8 cellular contexts compared by ENCODE assay signal in genomic region chr19:2478756-2479555, GRCh38. TPM values are rescaled to one million over a fixed set of nuclear protein-coding genes. Genes with fewer than 3 reads are reported as not detected.
DNase-seq lines count a peak whose midpoint lies in the region; ATAC-seq lines count a peak whose summit lies in the region.

No MANE protein-coding gene starts in this region.

- no peaks in the 10 kb centered on the region for H3K27me3 Mint-ChIP-seq in activated CD8-positive, alpha-beta memory T cell treated with anti-CD3 and anti-CD28 coated beads, Interleukin-2, amount 10 ng/mL, durations not matched to agents 7 days and 5 days

- peak overlapping the region; percentile 92 to 100 (median 99) for H3K4me2 ChIP-seq in BLaER1 treated with 17β-estradiol and CSF1 and Interleukin-3, amounts not matched to agents 10 nM and 100 nM

- peak overlapping the region; percentile 100 for H3K4me3 Mint-ChIP-seq in activated CD8-positive, alpha-beta memory T cell treated with anti-CD3 and anti-CD28 coated beads, Interleukin-2, amount 10 ng/mL, durations not matched to agents 7 days and 5 days

- no peaks in the 10 kb centered on the region for H3K27me3 ChIP-seq in BLaER1 treated with 17β-estradiol and CSF1 and Interleukin-3, amounts not matched to agents 10 nM and 100 nM
- H3K27me3 ChIP-seq in subcutaneous abdominal adipose tissue (ENCODE audit: control insufficient read depth in 5 of 5, insufficient read depth in 4 of 5, low read length in 5 of 5), result peaks cover 0 to 5% (median 0%) of the 10 kb centered on the region in 5 donors

- H4K20me1 ChIP-seq in BLaER1 treated with 17β-estradiol and CSF1 and Interleukin-3, amounts not matched to agents 10 nM and 100 nM, result peaks cover 21 to 45% (median 29%) of the 10 kb centered on the region in 11 experiments

- peak overlapping the region in 10 of 11 experiments; percentile 41 to 90 (median 86); a peak in 20 of 22 replicates for H3K27ac ChIP-seq in BLaER1 treated with 17β-estradiol and CSF1 and Interleukin-3, amounts not matched to agents 10 nM and 100 nM
- H3K27ac ChIP-seq in epithelial cell of prostate (peak overlapping the region; percentile 90), subcutaneous abdominal adipose tissue (ENCODE audit: low read depth, low read length) (peak overlapping the region; percentile 90)

- peaks cover 19 to 30% (median 28%) of the 10 kb centered on the region in 11 experiments for H3K9me3 ChIP-seq in BLaER1 treated with 17β-estradiol and CSF1 and Interleukin-3, amounts not matched to agents 10 nM and 100 nM (replicated peaks in 1 of 11)
- peaks cover 2 to 20% (median 16%) of the 10 kb centered on the region in 5 donors for H3K9me3 ChIP-seq in subcutaneous abdominal adipose tissue (ENCODE audit: control insufficient read depth in 5 of 5, low read length in 5 of 5)

- H3K9ac ChIP-seq in BLaER1 treated with 17β-estradiol and CSF1 and Interleukin-3, amounts not matched to agents 10 nM and 100 nM, result peak overlapping the region; percentile 73 to 92 (median 89); a peak in 21 of 22 replicates
- peak overlapping the region; percentile 48 to 91 (median 52) for H3K9ac ChIP-seq in subcutaneous abdominal adipose tissue (ENCODE audit: low read length in 5 of 5)

- peak overlapping the region; percentile 91 for H3K27ac Mint-ChIP-seq in activated CD8-positive, alpha-beta memory T cell treated with anti-CD3 and anti-CD28 coated beads, Interleukin-2, amount 10 ng/mL, durations not matched to agents 7 days and 5 days

- peak; percentile 61 for DNase-seq in LHCN-M2 (ENCODE audit: low read depth)
- DNase-seq in activated CD8-positive, alpha-beta memory T cell treated with anti-CD3 and anti-CD28 coated beads, Interleukin-2, amount 10 ng/mL, durations not matched to agents 7 days and 5 days, result peak; percentile 83
- DNase-seq in epithelial cell of prostate (ENCODE audit: low read depth, low spot score), result peak; percentile 63
- peak; percentile 74 for DNase-seq in mucosa of gallbladder (ENCODE audit: low spot score)

- H3K36me3 Mint-ChIP-seq in activated CD8-positive, alpha-beta memory T cell treated with anti-CD3 and anti-CD28 coated beads, Interleukin-2, amount 10 ng/mL, durations not matched to agents 7 days and 5 days, result peaks cover 28% of the 10 kb centered on the region

- CTCF ChIA-PET in activated CD8-positive, alpha-beta memory T cell treated with anti-CD3 and anti-CD28 coated beads, Interleukin-2, amount 10 ng/mL, durations not matched to agents 7 days and 5 days (lab: Charles Lee), result interaction anchor here (0.7 to 6.2 kb wide), 13 partner anchors 16 to 161 kb away, joined by 3 to 257 read pairs (median 4); no protein-coding TSS in a partner anchor

- H3K4me1 Mint-ChIP-seq in activated CD8-positive, alpha-beta memory T cell treated with anti-CD3 and anti-CD28 coated beads, Interleukin-2, amount 10 ng/mL, durations not matched to agents 7 days and 5 days, result peaks cover 21% of the 10 kb centered on the region

- H3K4me3 ChIP-seq in BLaER1 treated with 17β-estradiol and CSF1 and Interleukin-3, amounts not matched to agents 10 nM and 100 nM, result peak overlapping the region; percentile 77 to 99 (median 94)
- peak overlapping the region; percentile 50 to 100 (median 98) for H3K4me3 ChIP-seq in subcutaneous abdominal adipose tissue (ENCODE audit: low read depth in 1 of 5, low read length in 5 of 5)

- peaks cover 22 to 53% (median 49%) of the 10 kb centered on the region in 10 experiments; a peak in 18 of 20 replicates for H3K4me1 ChIP-seq in BLaER1 treated with 17β-estradiol and CSF1 and Interleukin-3, amounts not matched to agents 10 nM and 100 nM
- H3K4me1 ChIP-seq in subcutaneous abdominal adipose tissue (ENCODE audit: control insufficient read depth in 5 of 5, insufficient read depth in 5 of 5, low read length in 5 of 5), result peaks cover 7 to 42% (median 27%) of the 10 kb centered on the region in 5 donors

- H3K9me3 Mint-ChIP-seq in activated CD8-positive, alpha-beta memory T cell treated with anti-CD3 and anti-CD28 coated beads, Interleukin-2, amount 10 ng/mL, durations not matched to agents 7 days and 5 days (ENCODE audit: low read depth), result peaks cover 11% of the 10 kb centered on the region

- peaks cover 0 to 13% (median 0%) of the 10 kb centered on the region in 11 experiments; a peak in 9 of 22 replicates for H3K36me3 ChIP-seq in BLaER1 treated with 17β-estradiol and CSF1 and Interleukin-3, amounts not matched to agents 10 nM and 100 nM
- H3K36me3 ChIP-seq in subcutaneous abdominal adipose tissue (ENCODE audit: control insufficient read depth in 5 of 5, insufficient read depth in 5 of 5, low read length in 5 of 5), result peaks cover 0 to 8% (median 4%) of the 10 kb centered on the region in 5 donors

- peak; percentile 11 for ATAC-seq in activated CD8-positive, alpha-beta memory T cell treated with anti-CD3 and anti-CD28 coated beads, Interleukin-2, amount 10 ng/mL, durations not matched to agents 7 days and 5 days
- ATAC-seq in GM21619 (IDR thresholded peaks at IDR 0.05; ENCODE audit: unreplicated experiment) (no peak), GM19023 (IDR thresholded peaks at IDR 0.05; ENCODE audit: unreplicated experiment) (no peak)

RNA-seq across cellular contexts. Expression of gene GADD45B, which starts 3.0 kb away (rescaled TPM):
- 42.6 and 49.8 TPM in 2 replicates for total RNA-seq in LHCN-M2 (2014; rRNA removed)
- polyA plus RNA-seq in LHCN-M2 (2012), result 134 TPM
- total RNA-seq in activated CD8-positive, alpha-beta memory T cell treated with anti-CD3 and anti-CD28 coated beads, Interleukin-2, amount 10 ng/mL, durations not matched to agents 7 days and 5 days, result 10 to 100 TPM; 63.4 to 79.4 TPM
- total RNA-seq in mucosa of gallbladder, result 59.8 TPM

RNA-seq across cellular contexts. Expression of gene LMNB2, which starts 22.2 kb away (rescaled TPM):
- 261 TPM in 2 replicates for total RNA-seq in LHCN-M2 (2014; rRNA removed)
- polyA plus RNA-seq in LHCN-M2 (2012), result 93.5 TPM
- total RNA-seq in activated CD8-positive, alpha-beta memory T cell treated with anti-CD3 and anti-CD28 coated beads, Interleukin-2, amount 10 ng/mL, durations not matched to agents 7 days and 5 days, result 100 to 1,000 TPM; 123 to 128 TPM
- 23.9 TPM for total RNA-seq in mucosa of gallbladder

RNA-seq across cellular contexts. Expression of gene TIMM13, which starts 51.6 kb away (rescaled TPM):
- total RNA-seq in LHCN-M2 (2014; rRNA removed), result 47.1 and 52.9 TPM in 2 replicates
- polyA plus RNA-seq in LHCN-M2 (2012), result 103 TPM
- total RNA-seq in activated CD8-positive, alpha-beta memory T cell treated with anti-CD3 and anti-CD28 coated beads, Interleukin-2, amount 10 ng/mL, durations not matched to agents 7 days and 5 days, result 10 to 100 TPM; 66.4 to 91.9 TPM
- total RNA-seq in mucosa of gallbladder, result 76.4 TPM
